In the genomic region with DNA sequence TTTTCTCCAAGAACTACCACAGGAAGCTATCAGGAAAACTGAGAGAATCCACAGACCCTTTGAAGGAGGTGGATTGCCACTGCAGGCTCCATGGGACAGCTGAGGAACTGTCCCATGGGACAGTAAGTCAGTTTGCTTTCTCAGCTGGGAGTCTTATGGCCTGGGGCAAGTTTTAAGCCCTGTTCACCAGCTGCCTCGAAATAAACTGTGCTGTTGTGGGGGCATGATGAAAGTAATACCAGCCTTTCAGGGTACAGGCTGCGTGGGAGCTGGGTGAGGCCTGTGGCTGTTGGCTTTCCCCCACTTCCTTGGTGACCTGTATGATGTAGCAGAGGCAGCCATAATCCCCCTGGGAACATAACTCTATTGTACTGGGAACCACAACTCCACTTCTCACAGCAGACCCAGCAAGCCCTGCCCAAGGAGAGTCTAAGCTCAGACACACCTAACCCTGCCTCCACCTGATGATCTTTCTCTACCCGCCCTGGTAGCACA, we compare ENCODE assay signal across 18 cellular contexts.
A peak's percentile ranks its signal among the peaks of the same experiment; 100 is the strongest.
DNase-seq lines count a peak whose midpoint lies in the region; ATAC-seq and TF ChIP-seq lines count a peak whose summit lies in the region.
"Had no signal": no experiment of that assay in that cellular context is flagged by ENCODE, and none has a peak within 500 bp of the region (broad histone marks: within the 10 kb centered on the region; RNA-seq: fewer than 3 reads in every experiment).

No MANE protein-coding gene starts in this region.

- no peak for TF ChIP-seq CTCF in epithelial cell of esophagus (IDR thresholded peaks at IDR 0.05; ENCODE audit: insufficient read depth, low read depth, low read length, missing control alignments)

- no peaks in the 10 kb centered on the region for H3K27me3 ChIP-seq in SJCRH30
- H3K27me3 ChIP-seq: BE2C, BLaER1 had no signal

- DNase-seq in SJCRH30 (peak; percentile 53 to 67), epithelial cell of esophagus (ENCODE audit: low read depth) (peak; percentile 12), DMS153 (lab: John Stamatoyannopoulos, UW) (no peak), NCI-H2029 (lab: John Stamatoyannopoulos, UW) (no peak)
- DNase-seq in stimulated activated CD4-positive, alpha-beta T cell treated with anti-CD3 and anti-CD28 coated beads, Interleukin-12 subunit alpha, Interleukin-12 subunit beta, amount 100 ng/mL, for 4 hours = no peak
- DNase-seq: 8988T; ACHN; BE2C; C1 segment of cervical spinal cord; CD4-positive, CD25-positive, alpha-beta regulatory T cell; CD8-positive, alpha-beta memory T cell; COR-L47; DMS 273 treated with DMSO at 0.1 percent for 48 hours; DMS79 treated with DMSO at 0.1 percent for 48 hours; EL; GDM1 had no signal

- H3K4me3 ChIP-seq in SJCRH30 (no peak overlapping the region), epithelial cell of esophagus (ENCODE audit: low read length) (no peak overlapping the region)
- H3K4me3 ChIP-seq: BLaER1 had no signal

- peak; percentile 38 for ATAC-seq in HG02610 (IDR thresholded peaks at IDR 0.05; ENCODE audit: unreplicated experiment)

- no peaks in the 10 kb centered on the region for H3K36me3 ChIP-seq in SJCRH30
- H3K36me3 ChIP-seq: BE2C, BLaER1 had no signal

- no peaks in the 10 kb centered on the region for H3K9me3 ChIP-seq in SJCRH30 (replicated peaks)
- H3K9me3 ChIP-seq: BE2C had no signal

- H3K27ac ChIP-seq in SJCRH30 = no peak overlapping the region
- H3K27ac ChIP-seq: BLaER1 had no signal

- H3K4me1 ChIP-seq in SJCRH30 = no peaks in the 10 kb centered on the region
- H3K4me1 ChIP-seq: BE2C had no signal

Comparison
In these comparisons a context has a peak if more than half of its experiments do, and no peak if none do; other contexts are left out.
1. DNase-seq: peak in SJCRH30 (2 of 2) and epithelial cell of esophagus (single experiment); none in DMS153 (single experiment), stimulated activated CD4-positive, alpha-beta T cell treated with anti-CD3 and anti-CD28 coated beads, Interleukin-12 subunit alpha, Interleukin-12 subunit beta, amount 100 ng/mL, for 4 hours (single experiment) and NCI-H2029 (single experiment).